8 cellular contexts compared by ENCODE assay signal in the genomic region with DNA sequence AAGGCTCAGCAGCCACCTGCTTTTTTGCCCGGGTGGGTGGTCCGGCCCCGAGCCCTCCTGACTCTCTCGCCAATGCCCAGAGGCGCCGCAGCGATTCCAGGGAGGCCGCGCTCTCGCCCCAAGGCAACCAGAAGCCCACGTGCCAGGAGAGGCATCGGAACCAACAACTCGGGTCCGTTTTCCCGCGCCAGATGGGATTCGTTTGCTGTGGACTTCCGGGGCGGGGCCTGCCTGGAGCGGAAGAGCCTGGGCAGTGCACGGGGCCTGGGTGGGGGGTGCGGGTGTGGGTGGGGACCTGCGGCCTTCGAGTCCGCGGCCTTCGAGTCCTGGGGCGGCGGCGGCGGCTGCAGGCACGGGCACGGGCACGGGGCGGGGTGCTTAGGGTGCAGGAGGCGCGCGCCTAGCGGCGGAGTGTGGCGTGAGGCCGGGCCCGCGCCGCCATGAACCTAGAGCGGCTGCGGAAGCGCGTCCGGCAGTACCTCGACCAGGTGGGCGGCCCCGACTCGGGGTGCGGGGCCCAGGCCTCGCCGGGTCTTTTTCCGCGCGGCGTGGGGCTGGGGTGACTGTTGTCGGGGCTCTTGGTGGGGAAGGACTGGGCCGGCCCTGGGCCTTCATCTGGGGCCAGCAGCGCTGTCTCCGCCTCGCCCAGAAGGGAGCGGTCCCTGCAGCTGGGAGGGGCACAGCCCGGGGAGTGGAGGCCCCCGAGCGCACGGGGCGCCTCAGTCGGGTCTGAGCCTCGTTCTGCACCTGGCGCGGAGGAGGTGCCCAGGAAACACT. TPM values are rescaled to one million over a fixed set of nuclear protein-coding genes. Genes with fewer than 3 reads are reported as not detected.
DNase-seq lines count a peak whose midpoint lies in the region; ATAC-seq, FAIRE-seq and TF ChIP-seq lines count a peak whose summit lies in the region.

A gene with protein sequence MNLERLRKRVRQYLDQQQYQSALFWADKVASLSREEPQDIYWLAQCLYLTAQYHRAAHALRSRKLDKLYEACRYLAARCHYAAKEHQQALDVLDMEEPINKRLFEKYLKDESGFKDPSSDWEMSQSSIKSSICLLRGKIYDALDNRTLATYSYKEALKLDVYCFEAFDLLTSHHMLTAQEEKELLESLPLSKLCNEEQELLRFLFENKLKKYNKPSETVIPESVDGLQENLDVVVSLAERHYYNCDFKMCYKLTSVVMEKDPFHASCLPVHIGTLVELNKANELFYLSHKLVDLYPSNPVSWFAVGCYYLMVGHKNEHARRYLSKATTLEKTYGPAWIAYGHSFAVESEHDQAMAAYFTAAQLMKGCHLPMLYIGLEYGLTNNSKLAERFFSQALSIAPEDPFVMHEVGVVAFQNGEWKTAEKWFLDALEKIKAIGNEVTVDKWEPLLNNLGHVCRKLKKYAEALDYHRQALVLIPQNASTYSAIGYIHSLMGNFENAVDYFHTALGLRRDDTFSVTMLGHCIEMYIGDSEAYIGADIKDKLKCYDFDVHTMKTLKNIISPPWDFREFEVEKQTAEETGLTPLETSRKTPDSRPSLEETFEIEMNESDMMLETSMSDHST (plus strand): TSS at position 253 of the 777 bp plus-strand sequence. CDS start 188 bp downstream, at position 441.

- peak; percentile 85 for FAIRE-seq in GM12892 (lab: Jason Lieb, UNC)

- peaks cover 4% of the 10 kb centered on the region for H3K9me3 Mint-ChIP-seq in progenitor cell of endocrine pancreas (ENCODE audit: low read depth)

- ATAC-seq in HG02840 (IDR thresholded peaks at IDR 0.05; ENCODE audit: low FRiP score, unreplicated experiment) (peak; percentile 85), left cardiac atrium (peak; percentile 99), upper lobe of right lung (peak; percentile 99)

- H3K27me3 Mint-ChIP-seq in progenitor cell of endocrine pancreas = peaks cover 7% of the 10 kb centered on the region

- intact Hi-C loops in T-helper 1 cell treated with Interleukin-12 subunit alpha and Interleukin-12 subunit beta and Interleukin-4 antibody, amounts not matched to agents 30 ng/mL and 1 ng/mL, for 36 hours (cut with micrococcal nuclease) = loop anchor here (1.0 to 2.0 kb wide), 5 partner anchors 8 to 418 kb away; a partner anchor contains a TSS
- intact Hi-C loops in left cardiac atrium (cut with DNase I) (no loop called here), upper lobe of right lung (cut with DNase I) (no loop called here)

- peaks cover 11% of the 10 kb centered on the region for H3K4me1 ChIP-seq in upper lobe of right lung

- peak within 1 kb of the TSS; percentile 94 for H3K4me3 ChIP-seq in upper lobe of right lung

- DNase-seq in GM12892 (ENCODE audit: insufficient read length) (peak; percentile 87), NCI-H1436 treated with DMSO at 0.1 percent for 48 hours (lab: John Stamatoyannopoulos, UW) (peak; percentile 46), amniotic epithelial cell (ENCODE audit: low read depth) (peak; percentile 89), left cardiac atrium (peak; percentile 95), progenitor cell of endocrine pancreas (ENCODE audit: low spot score, unreplicated experiment) (peak; percentile 76), upper lobe of right lung (peak; percentile 96)

- TF ChIP-seq CTCF in progenitor cell of endocrine pancreas (IDR thresholded peaks at IDR 0.05; ENCODE audit: unreplicated experiment) (peak; percentile 26), upper lobe of right lung (IDR thresholded peaks at IDR 0.05) (no peak)

- peaks cover 15% of the 10 kb centered on the region for H3K4me1 Mint-ChIP-seq in progenitor cell of endocrine pancreas (ENCODE audit: low read depth)

- H3K27me3 ChIP-seq in upper lobe of right lung = no peaks in the 10 kb centered on the region

- H3K36me3 ChIP-seq in upper lobe of right lung = peaks cover 33% of the 10 kb centered on the region

- peak within 1 kb of the TSS; percentile 89 for H3K27ac ChIP-seq in upper lobe of right lung

- peak within 1 kb of the TSS; percentile 86 for H3K27ac Mint-ChIP-seq in progenitor cell of endocrine pancreas

- H3K9me3 ChIP-seq in upper lobe of right lung = no peaks in the 10 kb centered on the region

- H3K36me3 Mint-ChIP-seq in progenitor cell of endocrine pancreas (ENCODE audit: insufficient read depth) = peaks cover 8% of the 10 kb centered on the region

- peak; percentile 78 for TF ChIP-seq POLR2A in GM12892 (IDR thresholded peaks at IDR 0.05; ENCODE audit: low read depth, low read length)

- H3K4me3 Mint-ChIP-seq in progenitor cell of endocrine pancreas (ENCODE audit: low read depth) = peak within 1 kb of the TSS; percentile 87

RNA-seq across cellular contexts. Expression of the gene that starts here (rescaled TPM):
- 51.9 TPM for polyA plus RNA-seq in GM12892 (2012; ENCODE audit: missing spikeins)
- total RNA-seq in T-helper 1 cell treated with Interleukin-12 subunit alpha and Interleukin-12 subunit beta and Interleukin-4 antibody, amounts not matched to agents 30 ng/mL and 1 ng/mL, for 36 hours = 78.5 and 79.1 TPM in 2 replicates
- 10 to 100 TPM; 37.9 to 38.9 TPM for total RNA-seq in left cardiac atrium
- total RNA-seq in progenitor cell of endocrine pancreas = 104 TPM in 2 replicates
- 65.5 TPM for total RNA-seq in upper lobe of right lung

Comparison
In these comparisons a context has a peak if more than half of its experiments do, and no peak if none do; other contexts are left out.
1. Peak in every context shown above with its lines: DNase-seq, ATAC-seq, H3K4me3 ChIP-seq and H3K27ac ChIP-seq.
2. DNase-seq: peak in every context shown above with its lines; median percentile 96 in upper lobe of right lung; 95 in left cardiac atrium; 89 in amniotic epithelial cell; 87 in GM12892; 76 in progenitor cell of endocrine pancreas; 46 in NCI-H1436 treated with DMSO at 0.1 percent for 48 hours.